18 cellular contexts compared by ENCODE assay signal in genomic region chr17:2020721-2021120, GRCh38. TPM values are rescaled to one million over a fixed set of nuclear protein-coding genes. Genes with fewer than 3 reads are reported as not detected.
DNase-seq lines count a peak whose midpoint lies in the region; ATAC-seq, FAIRE-seq and TF ChIP-seq lines count a peak whose summit lies in the region.
"Had no signal": no experiment of that assay in that cellular context is flagged by ENCODE, and none has a peak within 500 bp of the region (broad histone marks: within the 10 kb centered on the region; RNA-seq: fewer than 3 reads in every experiment).

No MANE protein-coding gene starts in this region.

- peaks cover 15% of the 10 kb centered on the region for H3K4me1 Mint-ChIP-seq in activated CD8-positive, alpha-beta T cell treated with anti-CD3 and anti-CD28 coated beads, Interleukin-2, amount 10 ng/mL, durations not matched to agents 7 days and 5 days (ENCODE audit: low read depth)
- H3K4me1 Mint-ChIP-seq in MCF 10A (ENCODE audit: insufficient read depth, unreplicated experiment) = peaks cover 6% of the 10 kb centered on the region

- no peak for ATAC-seq in Right ventricle myocardium inferior
- ATAC-seq in activated CD8-positive, alpha-beta T cell treated with anti-CD3 and anti-CD28 coated beads, Interleukin-2, amount 10 ng/mL, durations not matched to agents 7 days and 5 days = no peak

- no peaks in the 10 kb centered on the region for H3K9me3 Mint-ChIP-seq in activated CD8-positive, alpha-beta T cell treated with anti-CD3 and anti-CD28 coated beads, Interleukin-2, amount 10 ng/mL, durations not matched to agents 7 days and 5 days (ENCODE audit: insufficient read depth)
- no peaks in the 10 kb centered on the region for H3K9me3 Mint-ChIP-seq in MCF 10A (ENCODE audit: unreplicated experiment)
- H3K9me3 Mint-ChIP-seq: CD4-positive, CD25-positive, alpha-beta regulatory T cell had no signal

- POLR2A ChIA-PET in endothelial cell of umbilical vein (lab: Charles Lee) = no interaction called here
- POLR2A ChIA-PET in activated CD8-positive, alpha-beta T cell treated with anti-CD3 and anti-CD28 coated beads, Interleukin-2, amount 10 ng/mL, durations not matched to agents 7 days and 5 days (lab: Charles Lee) = interaction anchor here (0.5 kb wide), 2 partner anchors 98 to 213 kb away, joined by 3 read pairs; no protein-coding TSS in a partner anchor
- POLR2A ChIA-PET in MCF 10A (lab: Yijun Ruan, JAX) = interaction anchor here (1.1 to 1.3 kb wide), 2 partner anchors 9 to 21 kb away, joined by 3 to 4 read pairs; no protein-coding TSS in a partner anchor

- H3K36me3 Mint-ChIP-seq in activated CD8-positive, alpha-beta T cell treated with anti-CD3 and anti-CD28 coated beads, Interleukin-2, amount 10 ng/mL, durations not matched to agents 7 days and 5 days (ENCODE audit: low read depth) = no peaks in the 10 kb centered on the region
- no peaks in the 10 kb centered on the region for H3K36me3 Mint-ChIP-seq in MCF 10A (ENCODE audit: insufficient read depth, unreplicated experiment)
- H3K36me3 Mint-ChIP-seq: CD4-positive, CD25-positive, alpha-beta regulatory T cell had no signal

- 12 to 21% (median 16%) methylated on average over 8 of the region's 8 CpGs for WGBS in spleen, 5 donors

- no peaks in the 10 kb centered on the region for H3K36me3 ChIP-seq in right atrium auricular region
- no peaks in the 10 kb centered on the region for H3K36me3 ChIP-seq in Loucy (ENCODE audit: insufficient read depth, low read length)
- H3K36me3 ChIP-seq in endothelial cell of umbilical vein (ENCODE audit: control insufficient read depth in 2 of 2, extremely low read depth in 1 of 2, insufficient read depth in 2 of 2, low read length in 2 of 2) = no peaks in the 10 kb centered on the region
- no peaks in the 10 kb centered on the region for H3K36me3 ChIP-seq in spleen

- no TSS peak for BruUV-seq in endothelial cell of umbilical vein (replicated peaks; lab: Mats Ljungman, UMichigan)
- BruUV-seq in MCF 10A (replicated peaks; lab: Mats Ljungman, UMichigan) = no TSS peak

- H2AFZ ChIP-seq in Loucy (ENCODE audit: low read length) = peak overlapping the region; percentile 61; the same call in 1 of the 2 replicates
- H2AFZ ChIP-seq in endothelial cell of umbilical vein (ENCODE audit: low read depth, low read length) = no peak overlapping the region

- no peak for TF ChIP-seq CTCF in right atrium auricular region (IDR thresholded peaks at IDR 0.05)
- no peak for TF ChIP-seq CTCF in Loucy (conservative IDR thresholded peaks at IDR 0.05; ENCODE audit: low read length)
- TF ChIP-seq CTCF in endothelial cell of umbilical vein (IDR thresholded peaks at IDR 0.05; ENCODE audit: extremely low read depth in 1 of 2, insufficient read depth in 1 of 2, low read depth in 1 of 2, low read length in 2 of 2) = no peak
- TF ChIP-seq CTCF in spleen (IDR thresholded peaks at IDR 0.05 in 8 of 11, conservative IDR thresholded peaks at IDR 0.05 in 3 of 11) = no peak
- no peak for TF ChIP-seq CTCF in MCF 10A (IDR thresholded peaks at IDR 0.05; ENCODE audit: unreplicated experiment)

- peaks cover 0 to 24% of the 10 kb centered on the region in 2 donors for H3K4me1 ChIP-seq in right atrium auricular region
- peaks cover 35% of the 10 kb centered on the region for H3K4me1 ChIP-seq in Loucy (ENCODE audit: insufficient read depth, low read length, poor library complexity, severe bottlenecking)
- H3K4me1 ChIP-seq in endothelial cell of umbilical vein (ENCODE audit: control insufficient read depth, extremely low read depth, insufficient read depth, low read length) = peaks cover 17% of the 10 kb centered on the region
- H3K4me1 ChIP-seq in spleen = peaks cover 20 to 59% (median 47%) of the 10 kb centered on the region in 6 donors

- H3K27ac Mint-ChIP-seq in activated CD8-positive, alpha-beta T cell treated with anti-CD3 and anti-CD28 coated beads, Interleukin-2, amount 10 ng/mL, durations not matched to agents 7 days and 5 days = no peak overlapping the region
- H3K27ac Mint-ChIP-seq in MCF 10A (ENCODE audit: low read depth, unreplicated experiment) = no peak overlapping the region
- H3K27ac Mint-ChIP-seq: CD4-positive, CD25-positive, alpha-beta regulatory T cell had no signal

- no peak overlapping the region for H3K4me3 Mint-ChIP-seq in activated CD8-positive, alpha-beta T cell treated with anti-CD3 and anti-CD28 coated beads, Interleukin-2, amount 10 ng/mL, durations not matched to agents 7 days and 5 days
- H3K4me3 Mint-ChIP-seq in MCF 10A (ENCODE audit: unreplicated experiment) = no peak overlapping the region

- peak; percentile 80 for FAIRE-seq in endothelial cell of umbilical vein (lab: Jason Lieb, UNC)

- H3K27me3 ChIP-seq in right atrium auricular region (no peaks in the 10 kb centered on the region), Loucy (ENCODE audit: insufficient read depth, low read length, poor library complexity, severe bottlenecking) (peaks cover 15% of the 10 kb centered on the region), endothelial cell of umbilical vein (ENCODE audit: control insufficient read depth in 2 of 2, insufficient read depth in 2 of 2, low read length in 2 of 2) (peaks cover 24 to 31% of the 10 kb centered on the region in 2 experiments), spleen (replicated peaks in 1 of 7) (peaks cover 2 to 71% (median 25%) of the 10 kb centered on the region in 7 donors)

- CTCF ChIA-PET in endothelial cell of umbilical vein (lab: Charles Lee) (interaction anchor here (0.9 to 2.8 kb wide), 5 partner anchors 8 to 139 kb away, joined by 3 to 23 read pairs (median 4); no protein-coding TSS in a partner anchor), MCF 10A (lab: Yijun Ruan, JAX) (interaction anchor here (0.7 to 1.4 kb wide), 3 partner anchors 14 to 224 kb away, joined by 3 to 4 read pairs (median 3); no protein-coding TSS in a partner anchor)
- CTCF ChIA-PET in activated CD8-positive, alpha-beta T cell treated with anti-CD3 and anti-CD28 coated beads, Interleukin-2, amount 10 ng/mL, durations not matched to agents 7 days and 5 days (lab: Charles Lee) = interaction anchor here (0.8 to 1.5 kb wide), 3 partner anchors 36 to 395 kb away, joined by 3 to 5 read pairs (median 3); no protein-coding TSS in a partner anchor

- no peak for TF ChIP-seq POLR2A in endothelial cell of umbilical vein (IDR thresholded peaks at IDR 0.05; ENCODE audit: low read depth, low read length)
- TF ChIP-seq POLR2A in spleen (IDR thresholded peaks at IDR 0.05) = no peak

- DNase-seq in Right ventricle myocardium inferior (ENCODE audit: missing footprints) = peak; percentile 73
- no peak for DNase-seq in right atrium auricular region (ENCODE audit: low spot score)
- DNase-seq in endothelial cell of umbilical vein (ENCODE audit: low read depth, low spot score) = peak; percentile 53
- peak; percentile 80 for DNase-seq in spleen
- DNase-seq in activated CD8-positive, alpha-beta T cell treated with anti-CD3 and anti-CD28 coated beads, Interleukin-2, amount 10 ng/mL, durations not matched to agents 7 days and 5 days = no peak
- no peak for DNase-seq in MCF 10A (ENCODE audit: unreplicated experiment)
- no peak for DNase-seq in A172 (ENCODE audit: low spot score)
- DNase-seq: CD4-positive, CD25-positive, alpha-beta regulatory T cell; COR-L47; DMS 273 treated with DMSO at 0.1 percent for 48 hours; DND-41; NCI-H1417; NCI-H187; NCI-H2227 treated with DMSO at 0.1 percent for 48 hours; NCI-H510A treated with DMSO at 0.1 percent for 48 hours; NCI-H774 had no signal

- no peaks in the 10 kb centered on the region for H4K20me1 ChIP-seq in Loucy (ENCODE audit: insufficient read depth, low read length, poor library complexity, severe bottlenecking)
- no peaks in the 10 kb centered on the region for H4K20me1 ChIP-seq in endothelial cell of umbilical vein (replicated peaks; ENCODE audit: control insufficient read depth, extremely low read depth, insufficient read depth, low read length)

- no peaks in the 10 kb centered on the region for H3K9me2 ChIP-seq in Loucy (replicated peaks; ENCODE audit: low read depth, low read length)

- no peaks in the 10 kb centered on the region for H3K9me3 ChIP-seq in right atrium auricular region
- no peaks in the 10 kb centered on the region for H3K9me3 ChIP-seq in Loucy (ENCODE audit: insufficient read depth, low read depth, low read length)
- H3K9me3 ChIP-seq in endothelial cell of umbilical vein (replicated peaks; ENCODE audit: control insufficient read depth, insufficient read depth, low read length) = no peaks in the 10 kb centered on the region
- H3K9me3 ChIP-seq in spleen = no peaks in the 10 kb centered on the region

- H3K4me2 ChIP-seq in Loucy (ENCODE audit: low read depth, low read length, poor library complexity, severe bottlenecking) = peak overlapping the region; percentile 64
- H3K4me2 ChIP-seq in endothelial cell of umbilical vein (ENCODE audit: insufficient read depth, low read length) = peak overlapping the region; percentile 8

- H3K27ac ChIP-seq in right atrium auricular region (no peak overlapping the region), endothelial cell of umbilical vein (ENCODE audit: insufficient read depth, low read depth, low read length) (no peak overlapping the region), spleen (peak overlapping the region in 2 of 8 donors; percentile 7 to 9)
- H3K27ac ChIP-seq: 22Rv1 had no signal

- dilution Hi-C loops in endothelial cell of umbilical vein (cut with MboI; ENCODE audit: extremely low pct_ligation_motif_present, low sequenced_read_pairs) = no loop called here

- intact Hi-C loops in Right ventricle myocardium inferior (cut with DNase I) = no loop called here
- intact Hi-C loops in endothelial cell of umbilical vein (cut with micrococcal nuclease) = no loop called here
- intact Hi-C loops in spleen (cut with DNase I; ENCODE audit: low total_unique reads) = no loop called here
- intact Hi-C loops in MCF 10A (cut with micrococcal nuclease) = no loop called here

- no peaks in the 10 kb centered on the region for H3F3A ChIP-seq in Loucy (ENCODE audit: low read depth)

- H3K27me3 Mint-ChIP-seq in activated CD8-positive, alpha-beta T cell treated with anti-CD3 and anti-CD28 coated beads, Interleukin-2, amount 10 ng/mL, durations not matched to agents 7 days and 5 days (ENCODE audit: low read depth) = peaks cover 38% of the 10 kb centered on the region
- H3K27me3 Mint-ChIP-seq in MCF 10A (ENCODE audit: insufficient read depth, unreplicated experiment) = no peaks in the 10 kb centered on the region

- no peak overlapping the region for H3K4me3 ChIP-seq in right atrium auricular region
- peak overlapping the region; percentile 53 for H3K4me3 ChIP-seq in Loucy (ENCODE audit: low read length, poor library complexity, severe bottlenecking)
- H3K4me3 ChIP-seq in endothelial cell of umbilical vein (replicated peaks in 1 of 3; ENCODE audit: insufficient read depth in 1 of 3, low read depth in 1 of 3, low read length in 3 of 3) = no peak overlapping the region
- no peak overlapping the region for H3K4me3 ChIP-seq in spleen

- H3K9ac ChIP-seq in Loucy (ENCODE audit: low read depth, low read length, poor library complexity, severe bottlenecking) = peak overlapping the region; percentile 62
- no peak overlapping the region for H3K9ac ChIP-seq in endothelial cell of umbilical vein (replicated peaks; ENCODE audit: extremely low read depth, insufficient read depth, low read length)

- no peaks in the 10 kb centered on the region for H3K9me1 ChIP-seq in endothelial cell of umbilical vein (replicated peaks; ENCODE audit: control insufficient read depth, extremely low read depth, insufficient read depth, low read length)

- no peaks in the 10 kb centered on the region; the same call in 1 of the 2 replicates for H3K79me2 ChIP-seq in Loucy (ENCODE audit: insufficient read depth, low read length)
- H3K79me2 ChIP-seq in endothelial cell of umbilical vein (ENCODE audit: control insufficient read depth, insufficient read depth, low read length) = no peaks in the 10 kb centered on the region

RNA-seq across cellular contexts. Expression of gene RTN4RL1, which starts 4.4 kb away (rescaled TPM):
- total RNA-seq in Right ventricle myocardium inferior = 3.2 TPM
- 1 to 10 TPM; 1.8 to 5.0 TPM for total RNA-seq in right atrium auricular region
- total RNA-seq in endothelial cell of umbilical vein = not detected in 2 replicates
- 0.03 and 0.04 TPM in 2 replicates for polyA plus RNA-seq in endothelial cell of umbilical vein
- 0.03 TPM in 2 replicates for polyA plus RNA-seq in endothelial cell of umbilical vein (2011; cell fraction: cytosol; rRNA removed)
- not detected in 2 replicates for polyA plus RNA-seq in endothelial cell of umbilical vein (2011; cell fraction: nucleus; rRNA removed)
- 0.04 and 0.11 TPM in 2 replicates for polyA plus RNA-seq in endothelial cell of umbilical vein (2012)
- 0.08 TPM in 1 of 2 replicates, not detected in the other for polyA minus RNA-seq in endothelial cell of umbilical vein
- not detected for polyA minus RNA-seq in endothelial cell of umbilical vein (2011; cell fraction: cytosol; rRNA and poly(A)+ RNA removed)
- polyA minus RNA-seq in endothelial cell of umbilical vein (2011; cell fraction: nucleus; rRNA and poly(A)+ RNA removed) = not detected in 2 replicates
- 1 to 10 TPM in 5 of 7 donors, under 1 TPM in 2; 0.67 to 4.5 (median 2.1) TPM for total RNA-seq in spleen
- under 1 TPM; 0.09 to 0.67 (median 0.26) TPM for polyA plus RNA-seq in spleen
- total RNA-seq in activated CD8-positive, alpha-beta T cell treated with anti-CD3 and anti-CD28 coated beads, Interleukin-2, amount 10 ng/mL, durations not matched to agents 7 days and 5 days = under 1 TPM; 0.10 to 0.18 TPM
- total RNA-seq in MCF 10A (2022) = 2.9 and 3.6 TPM in 2 replicates
- 1.7 and 2.2 TPM in 2 replicates for total RNA-seq in A172 (2014; rRNA removed; shearing (Covaris generic))

RNA-seq across cellular contexts. Expression of gene DPH1, which starts 9.2 kb away (rescaled TPM):
- total RNA-seq in Right ventricle myocardium inferior = 24.1 TPM
- 10 to 100 TPM; 17.2 to 21.6 TPM for total RNA-seq in right atrium auricular region
- total RNA-seq in endothelial cell of umbilical vein = 37.8 and 38.5 TPM in 2 replicates
- polyA plus RNA-seq in endothelial cell of umbilical vein = 45.6 and 50.4 TPM in 2 replicates
- polyA plus RNA-seq in endothelial cell of umbilical vein (2011; cell fraction: cytosol; rRNA removed) = 24.4 and 28.4 TPM in 2 replicates
- 113 and 132 TPM in 2 replicates for polyA plus RNA-seq in endothelial cell of umbilical vein (2011; cell fraction: nucleus; rRNA removed)
- polyA plus RNA-seq in endothelial cell of umbilical vein (2012) = 27.7 and 30.0 TPM in 2 replicates
- polyA minus RNA-seq in endothelial cell of umbilical vein = 28.8 and 50.5 TPM in 2 replicates
- 34.0 TPM for polyA minus RNA-seq in endothelial cell of umbilical vein (2011; cell fraction: cytosol; rRNA and poly(A)+ RNA removed)
- polyA minus RNA-seq in endothelial cell of umbilical vein (2011; cell fraction: nucleus; rRNA and poly(A)+ RNA removed) = 36.8 and 41.4 TPM in 2 replicates
- total RNA-seq in spleen = 10 to 100 TPM; 38.3 to 58.5 (median 43.5) TPM
- polyA plus RNA-seq in spleen = 10 to 100 TPM; 20.6 to 37.9 (median 20.9) TPM
- 10 to 100 TPM; 24.6 to 24.7 TPM for total RNA-seq in activated CD8-positive, alpha-beta T cell treated with anti-CD3 and anti-CD28 coated beads, Interleukin-2, amount 10 ng/mL, durations not matched to agents 7 days and 5 days
- 29.7 and 45.2 TPM in 2 replicates for total RNA-seq in MCF 10A (2022)
- total RNA-seq in A172 (2014; rRNA removed; shearing (Covaris generic)) = 31.2 and 33.2 TPM in 2 replicates

RNA-seq across cellular contexts. Expression of gene OVCA2, which starts 21.1 kb away (rescaled TPM):
- total RNA-seq in Right ventricle myocardium inferior (14.3 TPM), right atrium auricular region (10 to 100 TPM; 29.6 to 31.7 TPM), endothelial cell of umbilical vein (40.9 and 41.3 TPM in 2 replicates), spleen (10 to 100 TPM; 20.9 to 51.3 (median 28.9) TPM), MCF 10A (2022) (28.8 and 33.5 TPM in 2 replicates)
- polyA plus RNA-seq in endothelial cell of umbilical vein (84.2 and 102 TPM in 2 replicates), spleen (10 to 100 TPM; 52.9 to 68.8 (median 66.4) TPM)
- 62.0 and 68.4 TPM in 2 replicates for polyA plus RNA-seq in endothelial cell of umbilical vein (2011; cell fraction: cytosol; rRNA removed)
- 27.0 and 34.3 TPM in 2 replicates for polyA plus RNA-seq in endothelial cell of umbilical vein (2011; cell fraction: nucleus; rRNA removed)
- 40.7 and 40.8 TPM in 2 replicates for polyA plus RNA-seq in endothelial cell of umbilical vein (2012)
- polyA minus RNA-seq in endothelial cell of umbilical vein = 29.7 and 32.0 TPM in 2 replicates
- polyA minus RNA-seq in endothelial cell of umbilical vein (2011; cell fraction: cytosol; rRNA and poly(A)+ RNA removed) = 24.1 TPM
- polyA minus RNA-seq in endothelial cell of umbilical vein (2011; cell fraction: nucleus; rRNA and poly(A)+ RNA removed) = 4.8 and 6.6 TPM in 2 replicates
- total RNA-seq in activated CD8-positive, alpha-beta T cell treated with anti-CD3 and anti-CD28 coated beads, Interleukin-2, amount 10 ng/mL, durations not matched to agents 7 days and 5 days = 10 to 100 TPM; 34.9 to 40.1 TPM
- total RNA-seq in A172 (2014; rRNA removed; shearing (Covaris generic)) = 104 and 128 TPM in 2 replicates

RNA-seq across cellular contexts. Expression of gene HIC1, which starts 34.2 kb away (rescaled TPM):
- total RNA-seq in Right ventricle myocardium inferior (22.7 TPM), right atrium auricular region (10 to 100 TPM; 15.5 to 18.0 TPM), endothelial cell of umbilical vein (25.8 and 35.5 TPM in 2 replicates), spleen (10 to 100 TPM in 6 of 7 donors, 1 to 10 TPM in 1; 7.0 to 59.6 (median 23.3) TPM), MCF 10A (2022) (0.59 and 1.0 TPM in 2 replicates)
- polyA plus RNA-seq in endothelial cell of umbilical vein (18.2 and 20.2 TPM in 2 replicates), spleen (1 to 10 TPM; 1.3 to 4.7 (median 2.6) TPM)
- 6.5 and 11.3 TPM in 2 replicates for polyA plus RNA-seq in endothelial cell of umbilical vein (2011; cell fraction: cytosol; rRNA removed)
- polyA plus RNA-seq in endothelial cell of umbilical vein (2011; cell fraction: nucleus; rRNA removed) = 46.4 and 50.2 TPM in 2 replicates
- polyA plus RNA-seq in endothelial cell of umbilical vein (2012) = 8.2 and 19.6 TPM in 2 replicates
- polyA minus RNA-seq in endothelial cell of umbilical vein = 10.7 and 22.4 TPM in 2 replicates
- not detected for polyA minus RNA-seq in endothelial cell of umbilical vein (2011; cell fraction: cytosol; rRNA and poly(A)+ RNA removed)
- polyA minus RNA-seq in endothelial cell of umbilical vein (2011; cell fraction: nucleus; rRNA and poly(A)+ RNA removed) = 56.9 and 118 TPM in 2 replicates
- total RNA-seq in activated CD8-positive, alpha-beta T cell treated with anti-CD3 and anti-CD28 coated beads, Interleukin-2, amount 10 ng/mL, durations not matched to agents 7 days and 5 days = 10 to 100 TPM; 66.8 to 70.8 TPM
- total RNA-seq in A172 (2014; rRNA removed; shearing (Covaris generic)) = 7.3 and 12.5 TPM in 2 replicates

Comparison
In these comparisons a context has a peak if more than half of its experiments do, and no peak if none do; other contexts are left out.
1. DNase-seq: peak in Right ventricle myocardium inferior (single experiment), endothelial cell of umbilical vein (single experiment) and spleen (single experiment); none in right atrium auricular region (single experiment), activated CD8-positive, alpha-beta T cell treated with anti-CD3 and anti-CD28 coated beads, Interleukin-2, amount 10 ng/mL, durations not matched to agents 7 days and 5 days (single experiment), MCF 10A (single experiment) and A172 (single experiment).